Comparison of ENCODE assay signal across 8 cellular contexts in the genomic region with DNA sequence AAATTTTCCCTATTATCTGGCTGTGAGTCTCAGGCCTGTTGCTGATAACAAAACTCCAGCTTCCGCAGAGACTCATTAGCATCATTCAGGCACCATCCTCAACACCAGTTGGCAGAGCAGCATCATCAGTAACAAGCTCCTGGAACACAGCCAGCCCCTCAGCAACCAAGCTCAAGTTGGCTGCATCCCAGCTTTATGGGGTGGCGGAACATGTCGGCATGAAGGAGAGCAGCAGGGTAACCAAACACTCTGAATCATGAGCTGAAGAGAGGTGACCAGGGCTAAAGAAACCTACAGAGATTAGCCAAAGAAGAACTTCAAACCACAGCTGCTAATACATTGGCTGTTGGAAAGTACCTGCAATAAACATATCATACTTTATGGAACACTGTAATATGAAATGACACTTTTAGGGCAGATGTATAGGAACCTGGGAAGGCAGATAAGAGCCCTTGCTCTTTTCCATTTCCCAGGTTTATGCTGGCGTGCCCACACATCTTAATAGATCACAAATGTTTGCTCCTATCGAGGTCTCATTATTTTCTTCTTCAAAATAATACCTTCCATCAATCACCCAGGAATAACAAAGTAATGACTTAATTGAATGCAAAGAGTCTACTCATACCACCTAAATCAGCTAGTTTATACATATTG.
DNase-seq lines count a peak whose midpoint lies in the region; ATAC-seq and TF ChIP-seq lines count a peak whose summit lies in the region.

No MANE protein-coding gene starts in this region.

- ATAC-seq in HG02678 (IDR thresholded peaks at IDR 0.05; ENCODE audit: unreplicated experiment) = no peak
- no peak for ATAC-seq in HG03196 (IDR thresholded peaks at IDR 0.05; ENCODE audit: unreplicated experiment)

- no peaks in the 10 kb centered on the region for H3K9me3 ChIP-seq in WERI-Rb-1 (ENCODE audit: severe bottlenecking)

- H3K27ac ChIP-seq in WERI-Rb-1 = no peak overlapping the region

- no peak overlapping the region for H3K4me3 ChIP-seq in WERI-Rb-1 (ENCODE audit: low read depth, low read length)

- DNase-seq in DMS153 treated with DMSO at 0.1 percent for 48 hours (lab: John Stamatoyannopoulos, UW; ENCODE audit: unreplicated experiment) (peak; percentile 97), NCI-H2081 (lab: John Stamatoyannopoulos, UW) (peak; percentile 92 to 96), amygdala (lab: John Stamatoyannopoulos, UW) (peak in 42 of 56 donors; percentile 0 to 69 (median 22)), lung microvascular endothelial cell (ENCODE audit: low read depth in 2 of 2) (peak; percentile 1 to 66), HuH-7 (ENCODE audit: low spot score) (no peak), WERI-Rb-1 (no peak)

- H3K27me3 ChIP-seq in WERI-Rb-1 (ENCODE audit: insufficient read depth, low read depth, severe bottlenecking) = no peaks in the 10 kb centered on the region

- H3K36me3 ChIP-seq in WERI-Rb-1 = no peaks in the 10 kb centered on the region

- TF ChIP-seq CTCF in WERI-Rb-1 (IDR thresholded peaks at IDR 0.05; ENCODE audit: low read depth, low read length) = no peak

Comparison
In these comparisons a context has a peak if more than half of its experiments do, and no peak if none do; other contexts are left out.
1. DNase-seq: peak in DMS153 treated with DMSO at 0.1 percent for 48 hours (single experiment), NCI-H2081 (2 of 2), amygdala (42 of 56) and lung microvascular endothelial cell (2 of 2); none in HuH-7 (single experiment) and WERI-Rb-1 (single experiment).